ENCODE assay signal across 31 cellular contexts in genomic region chr3:23301817-23302216, GRCh38.
"Had no signal": no experiment of that assay in that cellular context is flagged by ENCODE, and none has a peak within 500 bp of the region (broad histone marks: within the 10 kb centered on the region; RNA-seq: fewer than 3 reads in every experiment).

No MANE protein-coding gene starts in this region.

- H3K9me3 ChIP-seq: gastrocnemius medialis, pancreas, suprapubic skin, transverse colon, upper lobe of right lung, uterus had no signal

- H3K27me3 Mint-ChIP-seq: naive thymus-derived CD4-positive, alpha-beta T cell; progenitor cell of endocrine pancreas; stimulated activated naive CD8-positive, alpha-beta T cell treated with anti-CD3 and anti-CD28 coated beads, Interleukin-15, amount 100 ng/mL, for 72 hours had no signal

- ATAC-seq: esophagus mucosa; heart left ventricle; left lobe of liver; naive thymus-derived CD4-positive, alpha-beta T cell; pancreas; sciatic nerve; stimulated activated naive CD8-positive, alpha-beta T cell treated with anti-CD3 and anti-CD28 coated beads, Interleukin-15, amount 100 ng/mL, for 72 hours; upper lobe of right lung had no signal

- DNase-seq: dorsolateral prefrontal cortex; effector CD4-positive, alpha-beta T cell; endodermal cell; gastrocnemius medialis; heart left ventricle; mesendoderm; midbrain; naive thymus-derived CD4-positive, alpha-beta T cell; occipital lobe; pancreas; stimulated activated CD4-positive, alpha-beta T cell treated with anti-CD3 and anti-CD28 coated beads, Interleukin-12 subunit alpha, Interleukin-12 subunit beta, amount 100 ng/mL, for 4 hours; stimulated activated CD4-positive, alpha-beta T cell treated with anti-CD3 and anti-CD28 coated beads, Interleukin-1b, Interleukin-23, amount 100 ng/mL, for 48 hours; stimulated activated CD4-positive, alpha-beta T cell treated with anti-CD3 and anti-CD28 coated beads, Interleukin-4, amount 100 ng/mL, for 1 hour; stimulated activated CD8-positive, alpha-beta memory T cell treated with anti-CD3 and anti-CD28 coated beads, Interleukin-4, amount 100 ng/mL, for 48 hours; stimulated activated naive CD4-positive, alpha-beta T cell; stimulated activated naive CD8-positive, alpha-beta T cell treated with anti-CD3 and anti-CD28 coated beads, Interleukin-15, amount 100 ng/mL, for 72 hours; transverse colon; upper lobe of right lung; uterus had no signal

- FAIRE-seq: colon, kidney, pancreas had no signal

- H3K4me1 ChIP-seq: suprapubic skin, transverse colon had no signal

- H3K4me3 ChIP-seq: dorsolateral prefrontal cortex, gastrocnemius medialis, heart left ventricle, hepatocyte, lung, pancreas, smooth muscle cell, suprapubic skin, transverse colon, upper lobe of right lung, uterus had no signal

- H3K27ac Mint-ChIP-seq: endodermal cell; nephron; progenitor cell of endocrine pancreas; stimulated activated naive CD8-positive, alpha-beta T cell treated with anti-CD3 and anti-CD28 coated beads, Interleukin-15, amount 100 ng/mL, for 72 hours had no signal

- H3K27me3 ChIP-seq: dorsolateral prefrontal cortex, gastrocnemius medialis, heart left ventricle, hepatocyte, pancreas, suprapubic skin, transverse colon, upper lobe of right lung, uterus had no signal

- H3K27ac ChIP-seq: dorsolateral prefrontal cortex, epithelial cell of prostate, gastrocnemius medialis, heart left ventricle, hepatocyte, pancreas, suprapubic skin, transverse colon, upper lobe of right lung, uterus had no signal

- H3K36me3 ChIP-seq: gastrocnemius medialis, heart left ventricle, pancreas, suprapubic skin, transverse colon, upper lobe of right lung, uterus had no signal

- H3K4me2 ChIP-seq: hepatocyte, smooth muscle cell had no signal

- H3K4me1 Mint-ChIP-seq: endodermal cell had no signal

- H3K4me3 Mint-ChIP-seq: endodermal cell; nephron; stimulated activated naive CD8-positive, alpha-beta T cell treated with anti-CD3 and anti-CD28 coated beads, Interleukin-15, amount 100 ng/mL, for 72 hours had no signal
